In genomic region chr16:80924372-80924978, GRCh38 we compare ENCODE assay signal across 8 cellular contexts.
DNase-seq lines count a peak whose midpoint lies in the region; ATAC-seq and TF ChIP-seq lines count a peak whose summit lies in the region.

No MANE protein-coding gene starts in this region.

- no peaks in the 10 kb centered on the region for H3K79me2 ChIP-seq in KMS-11 (ENCODE audit: insufficient read depth, low read depth)

- H3K4me3 ChIP-seq in KMS-11 (IDR thresholded peaks at IDR 0.05; ENCODE audit: insufficient read depth, low read depth, low read length) (no peak overlapping the region), fibroblast of pulmonary artery (replicated peaks; ENCODE audit: low read depth, low read length) (no peak overlapping the region), psoas muscle (no peak overlapping the region)

- POLR2A ChIA-PET in activated CD8-positive, alpha-beta T cell treated with anti-CD3 and anti-CD28 coated beads for 36 hours (lab: Charles Lee) = no interaction called here

- peaks cover 6% of the 10 kb centered on the region for H3K4me1 Mint-ChIP-seq in activated CD8-positive, alpha-beta T cell treated with anti-CD3 and anti-CD28 coated beads for 36 hours (ENCODE audit: low read depth)

- H3K4me2 ChIP-seq in KMS-11 = no peak overlapping the region

- CTCF ChIA-PET in activated CD8-positive, alpha-beta T cell treated with anti-CD3 and anti-CD28 coated beads for 36 hours (lab: Charles Lee) = interaction anchor here (0.6 to 2.4 kb wide), 19 partner anchors 9 to 269 kb away, joined by 3 to 15 read pairs (median 3); partner anchors contain the start of gene ATMIN

- 0 out of 2 replicates have a peak, but pooled peaks have one; percentile 19 for TF ChIP-seq CTCF in KMS-11 (conservative IDR thresholded peaks at IDR 0.05; ENCODE audit: low read depth, low read length)
- peak; percentile 64 for TF ChIP-seq CTCF in activated CD8-positive, alpha-beta T cell treated with anti-CD3 and anti-CD28 coated beads for 36 hours (IDR thresholded peaks at IDR 0.05)
- TF ChIP-seq CTCF in fibroblast of pulmonary artery (IDR thresholded peaks at IDR 0.05; ENCODE audit: low read length, missing control alignments) = peak; percentile 90
- peak; percentile 32 for TF ChIP-seq CTCF in psoas muscle (IDR thresholded peaks at IDR 0.05)

- H3K9me3 Mint-ChIP-seq in activated CD8-positive, alpha-beta T cell treated with anti-CD3 and anti-CD28 coated beads for 36 hours = no peaks in the 10 kb centered on the region

- WGBS in psoas muscle, 3 donors = 6 to 14% (median 12%) methylated on average over 8 of the region's 8 CpGs

- H3K9ac ChIP-seq in KMS-11 = no peak overlapping the region

- no peaks in the 10 kb centered on the region for H3K36me3 Mint-ChIP-seq in activated CD8-positive, alpha-beta T cell treated with anti-CD3 and anti-CD28 coated beads for 36 hours (ENCODE audit: low read depth)

- no peaks in the 10 kb centered on the region for H3K27me3 ChIP-seq in KMS-11 (ENCODE audit: insufficient read depth, low read depth)
- no peaks in the 10 kb centered on the region for H3K27me3 ChIP-seq in psoas muscle (ENCODE audit: insufficient read depth in 3 of 3, low read length in 2 of 3)

- H3K27me3 Mint-ChIP-seq in activated CD8-positive, alpha-beta T cell treated with anti-CD3 and anti-CD28 coated beads for 36 hours = peaks cover 7% of the 10 kb centered on the region

- H3K4me1 ChIP-seq in KMS-11 (ENCODE audit: low read depth, poor library complexity, severe bottlenecking) = no peaks in the 10 kb centered on the region
- no peaks in the 10 kb centered on the region for H3K4me1 ChIP-seq in psoas muscle

- H3K4me3 Mint-ChIP-seq in activated CD8-positive, alpha-beta T cell treated with anti-CD3 and anti-CD28 coated beads for 36 hours = no peak overlapping the region

- H3K27ac Mint-ChIP-seq in activated CD8-positive, alpha-beta T cell treated with anti-CD3 and anti-CD28 coated beads for 36 hours = no peak overlapping the region

- intact Hi-C loops in Right ventricle myocardium superior (cut with DNase I) = no loop called here
- intact Hi-C loops in cardiac septum (cut with DNase I) = no loop called here
- intact Hi-C loops in activated CD8-positive, alpha-beta T cell treated with anti-CD3 and anti-CD28 coated beads for 36 hours (cut with micrococcal nuclease) = no loop called here
- intact Hi-C loops in psoas muscle (cut with DNase I) = loop anchor here in 1 of 2 donors (10.0 kb wide), 1 partner anchor 60 kb away; no protein-coding TSS in a partner anchor

- no peak overlapping the region for H2AFZ ChIP-seq in KMS-11 (ENCODE audit: low read depth)

- H3K36me3 ChIP-seq in KMS-11 (ENCODE audit: insufficient read depth) = no peaks in the 10 kb centered on the region
- H3K36me3 ChIP-seq in psoas muscle (ENCODE audit: insufficient read depth in 1 of 2, low read depth in 1 of 2) = no peaks in the 10 kb centered on the region

- ATAC-seq in Right ventricle myocardium superior (ENCODE audit: poor library complexity) = peak; percentile 73
- ATAC-seq in activated CD8-positive, alpha-beta T cell treated with anti-CD3 and anti-CD28 coated beads for 36 hours = peak; percentile 83
- ATAC-seq in psoas muscle = peak in 3 of 4 donors; percentile 42 to 58 (median 55)
- no peak for ATAC-seq in HG03196 (IDR thresholded peaks at IDR 0.05; ENCODE audit: unreplicated experiment)

- no peaks in the 10 kb centered on the region for H4K20me1 ChIP-seq in KMS-11 (ENCODE audit: insufficient read depth)

- H3K9me3 ChIP-seq in psoas muscle = no peaks in the 10 kb centered on the region

- DNase-seq in Right ventricle myocardium superior = peak; percentile 69
- DNase-seq in cardiac septum (ENCODE audit: low spot score) = no peak
- DNase-seq in activated CD8-positive, alpha-beta T cell treated with anti-CD3 and anti-CD28 coated beads for 36 hours = peak; percentile 81
- DNase-seq in fibroblast of pulmonary artery (ENCODE audit: low read depth) = peak; percentile 79
- peak; percentile 32 to 70 for DNase-seq in psoas muscle
- DNase-seq in NCI-H1105 (lab: John Stamatoyannopoulos, UW) = no peak

- H3K27ac ChIP-seq in KMS-11 (no peak overlapping the region), psoas muscle (no peak overlapping the region)

Comparison
In these comparisons a context has a peak if more than half of its experiments do, and no peak if none do; other contexts are left out.
1. DNase-seq: peak in Right ventricle myocardium superior (single experiment), activated CD8-positive, alpha-beta T cell treated with anti-CD3 and anti-CD28 coated beads for 36 hours (single experiment), fibroblast of pulmonary artery (single experiment) and psoas muscle (2 of 2); none in cardiac septum (single experiment) and NCI-H1105 (single experiment).
2. CTCF ChIP-seq: peak in every context shown above with its lines; median percentile 90 in fibroblast of pulmonary artery; 64 in activated CD8-positive, alpha-beta T cell treated with anti-CD3 and anti-CD28 coated beads for 36 hours; 32 in psoas muscle; 19 in KMS-11.